8 cellular contexts compared by ENCODE assay signal in the genomic region with DNA sequence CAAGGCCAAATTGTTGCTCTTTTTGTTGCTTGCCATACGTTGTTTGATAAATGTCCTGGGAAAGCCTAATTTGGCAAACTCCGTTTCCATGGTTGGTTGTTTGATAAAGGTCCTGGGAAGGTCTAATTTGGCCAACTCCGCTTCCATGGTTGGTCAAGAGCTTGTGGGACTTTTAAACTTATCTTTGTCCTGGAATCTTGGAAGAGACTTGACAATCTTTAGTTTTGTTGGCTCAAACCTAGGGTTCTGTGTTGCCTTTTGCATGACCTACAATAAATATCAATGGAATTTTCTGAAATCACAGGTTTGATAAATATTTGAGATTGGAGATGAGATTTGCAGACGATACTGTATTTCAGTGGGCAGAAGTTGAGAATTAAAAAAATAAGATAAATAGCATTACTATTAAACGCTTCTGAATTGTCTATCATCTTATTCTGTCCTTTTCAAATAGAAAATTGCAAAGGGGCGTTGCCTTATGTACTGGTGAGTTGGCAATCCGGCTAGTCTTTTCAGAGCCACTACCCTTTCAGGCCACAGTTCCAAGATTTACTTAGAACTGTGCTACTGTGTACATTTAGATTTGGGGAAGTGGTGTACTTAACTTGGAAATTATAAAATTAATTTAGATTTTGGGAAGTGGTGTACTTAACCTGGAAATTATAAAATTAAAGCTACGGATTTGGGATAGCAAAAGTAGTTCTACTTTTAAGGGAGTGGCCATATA. TPM values are rescaled to one million over a fixed set of nuclear protein-coding genes. Genes with fewer than 3 reads are reported as not detected.
DNase-seq lines count a peak whose midpoint lies in the region; TF ChIP-seq lines count a peak whose summit lies in the region.

No MANE protein-coding gene starts in this region.

- H3K4me1 Mint-ChIP-seq in activated T-helper 2 cell treated with anti-CD3 and anti-CD28 coated beads, Interferon-gamma antibody, Interleukin-2, Interleukin-4, amounts not matched to agents 10 μg/mL and 5 μg/mL and 100 μg/mL, durations not matched to agents 14 hours and 24 hours and 36 hours (ENCODE audit: low read depth), result peaks cover 21% of the 10 kb centered on the region

- peak overlapping the region; percentile 92 for H3K27ac Mint-ChIP-seq in activated T-helper 2 cell treated with anti-CD3 and anti-CD28 coated beads, Interferon-gamma antibody, Interleukin-2, Interleukin-4, amounts not matched to agents 10 μg/mL and 5 μg/mL and 100 μg/mL, durations not matched to agents 14 hours and 24 hours and 36 hours

- peaks cover 31% of the 10 kb centered on the region for H3K36me3 Mint-ChIP-seq in activated T-helper 2 cell treated with anti-CD3 and anti-CD28 coated beads, Interferon-gamma antibody, Interleukin-2, Interleukin-4, amounts not matched to agents 10 μg/mL and 5 μg/mL and 100 μg/mL, durations not matched to agents 14 hours and 24 hours and 36 hours (ENCODE audit: low read depth)

- H3K9me3 Mint-ChIP-seq in activated T-helper 2 cell treated with anti-CD3 and anti-CD28 coated beads, Interferon-gamma antibody, Interleukin-2, Interleukin-4, amounts not matched to agents 10 μg/mL and 5 μg/mL and 100 μg/mL, durations not matched to agents 14 hours and 24 hours and 36 hours, result no peaks in the 10 kb centered on the region

- no peaks in the 10 kb centered on the region for H3K27me3 Mint-ChIP-seq in activated T-helper 2 cell treated with anti-CD3 and anti-CD28 coated beads, Interferon-gamma antibody, Interleukin-2, Interleukin-4, amounts not matched to agents 10 μg/mL and 5 μg/mL and 100 μg/mL, durations not matched to agents 14 hours and 24 hours and 36 hours (ENCODE audit: low read depth)

- in situ Hi-C loops in GM13976 (cut with MboI; ENCODE audit: low sequenced_read_pairs, unreplicated experiment), result no loop called here

- TF ChIP-seq CTCF in GM13976 (IDR thresholded peaks at IDR 0.05; ENCODE audit: borderline replicate concordance, control extremely low read depth, extremely low read depth, insufficient read depth, missing control alignments), result no peak

- peak overlapping the region; percentile 97 for H3K4me3 Mint-ChIP-seq in activated T-helper 2 cell treated with anti-CD3 and anti-CD28 coated beads, Interferon-gamma antibody, Interleukin-2, Interleukin-4, amounts not matched to agents 10 μg/mL and 5 μg/mL and 100 μg/mL, durations not matched to agents 14 hours and 24 hours and 36 hours (ENCODE audit: low read depth)

- DNase-seq in NCI-H510A (lab: John Stamatoyannopoulos, UW) (peak; percentile 1), NCI-H510A treated with DMSO at 0.1 percent for 48 hours (lab: John Stamatoyannopoulos, UW) (no peak), hepatic stellate cell (ENCODE audit: low spot score) (peak; percentile 44), skeletal muscle cell (ENCODE audit: low read depth) (peak; percentile 36), NCI-H524 (lab: John Stamatoyannopoulos, UW) (no peak), GM13976 (ENCODE audit: low spot score) (no peak)
- DNase-seq in Jurkat, Clone E6-1 (ENCODE audit: low read depth, low spot score), result no peak
- DNase-seq in activated T-helper 2 cell treated with anti-CD3 and anti-CD28 coated beads, Interferon-gamma antibody, Interleukin-2, Interleukin-4, amounts not matched to agents 10 μg/mL and 5 μg/mL and 100 μg/mL, durations not matched to agents 14 hours and 24 hours and 36 hours (ENCODE audit: low spot score), result no peak

- intact Hi-C loops in activated T-helper 2 cell treated with anti-CD3 and anti-CD28 coated beads, Interferon-gamma antibody, Interleukin-2, Interleukin-4, amounts not matched to agents 10 μg/mL and 5 μg/mL and 100 μg/mL, durations not matched to agents 14 hours and 24 hours and 36 hours (cut with micrococcal nuclease), result no loop called here

- peak overlapping the region; percentile 99 for H3K4me3 ChIP-seq in Jurkat, Clone E6-1 (ENCODE audit: low read length)
- peak overlapping the region; percentile 86 for H3K4me3 ChIP-seq in skeletal muscle cell (ENCODE audit: low read depth, low read length)

RNA-seq across cellular contexts. Expression of a gene that starts 0.8 kb away (rescaled TPM):
- 170 TPM for polyA plus RNA-seq in Jurkat, Clone E6-1 (2012; ENCODE audit: insufficient read depth, insufficient read length)
- 113 and 115 TPM in 2 replicates for total RNA-seq in activated T-helper 2 cell treated with anti-CD3 and anti-CD28 coated beads, Interferon-gamma antibody, Interleukin-2, Interleukin-4, amounts not matched to agents 10 μg/mL and 5 μg/mL and 100 μg/mL, durations not matched to agents 14 hours and 24 hours and 36 hours

RNA-seq across cellular contexts. Expression of a gene that starts 30.9 kb away (rescaled TPM):
- polyA plus RNA-seq in Jurkat, Clone E6-1 (2012; ENCODE audit: insufficient read depth, insufficient read length), result 2,635 TPM
- 1,375 and 1,412 TPM in 2 replicates for total RNA-seq in activated T-helper 2 cell treated with anti-CD3 and anti-CD28 coated beads, Interferon-gamma antibody, Interleukin-2, Interleukin-4, amounts not matched to agents 10 μg/mL and 5 μg/mL and 100 μg/mL, durations not matched to agents 14 hours and 24 hours and 36 hours

Comparison
In these comparisons a context has a peak if more than half of its experiments do, and no peak if none do; other contexts are left out.
1. DNase-seq: peak in NCI-H510A (single experiment), hepatic stellate cell (single experiment) and skeletal muscle cell (single experiment); none in NCI-H510A treated with DMSO at 0.1 percent for 48 hours (single experiment), Jurkat, Clone E6-1 (single experiment), activated T-helper 2 cell treated with anti-CD3 and anti-CD28 coated beads, Interferon-gamma antibody, Interleukin-2, Interleukin-4, amounts not matched to agents 10 μg/mL and 5 μg/mL and 100 μg/mL, durations not matched to agents 14 hours and 24 hours and 36 hours (single experiment), NCI-H524 (0 of 2) and GM13976 (single experiment).